In the genomic region with DNA sequence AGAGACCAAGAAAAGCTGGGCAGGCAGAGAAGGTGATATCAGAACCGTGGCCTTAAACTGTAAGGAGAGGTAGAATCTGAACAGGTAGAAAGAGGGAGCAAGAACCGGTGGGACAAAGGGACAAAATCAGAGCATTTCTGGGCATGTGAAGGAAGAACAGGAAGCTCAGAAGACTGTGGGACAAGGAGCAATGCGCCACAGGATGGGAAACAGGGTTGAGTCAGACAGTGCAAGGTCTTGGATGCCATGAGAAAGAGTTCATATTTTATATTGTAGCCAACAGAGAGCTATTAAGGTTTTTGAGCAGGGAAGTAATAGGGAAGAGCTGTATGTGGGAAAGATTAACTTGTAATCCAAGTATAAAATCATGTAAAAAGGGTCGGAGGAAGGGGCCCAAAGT, we compare ENCODE assay signal across 17 cellular contexts.
A peak's percentile ranks its signal among the peaks of the same experiment; 100 is the strongest.
DNase-seq lines count a peak whose midpoint lies in the region; ATAC-seq, FAIRE-seq and TF ChIP-seq lines count a peak whose summit lies in the region.
"Had no signal": no experiment of that assay in that cellular context is flagged by ENCODE, and none has a peak within 500 bp of the region (broad histone marks: within the 10 kb centered on the region; RNA-seq: fewer than 3 reads in every experiment).

No MANE protein-coding gene starts in this region.

- peak overlapping the region; percentile 78 to 83 for H3K27ac ChIP-seq in A549
- H3K27ac ChIP-seq in IMR-90 (ENCODE audit: insufficient read depth, low read length) = no peak overlapping the region
- H3K27ac ChIP-seq: SJCRH30 had no signal

- CTCF ChIA-PET in A549 (lab: Yijun Ruan, JAX) (interaction anchor here (0.6 to 5.7 kb wide), 7 partner anchors 17 to 111 kb away, joined by 3 to 35 read pairs (median 4); partner anchors contain the start of gene UGP2), IMR-90 (lab: Yijun Ruan, JAX) (interaction anchor here (0.8 kb wide), 1 partner anchor 127 kb away, joined by 3 read pairs; no protein-coding TSS in a partner anchor)

- H3K9me3 ChIP-seq in A549 = no peaks in the 10 kb centered on the region
- no peaks in the 10 kb centered on the region for H3K9me3 ChIP-seq in IMR-90 (ENCODE audit: control insufficient read depth, insufficient read depth, low read length)

- peaks cover 54% of the 10 kb centered on the region for H3K4me1 ChIP-seq in A549
- peaks cover 10% of the 10 kb centered on the region for H3K4me1 ChIP-seq in IMR-90 (ENCODE audit: control insufficient read depth, insufficient read depth, low read length)

- no peaks in the 10 kb centered on the region for H3K27me3 Mint-ChIP-seq in mesothelial cell of epicardium (ENCODE audit: low read depth)

- no peak overlapping the region for H3K4me3 Mint-ChIP-seq in mesothelial cell of epicardium
- H3K4me3 Mint-ChIP-seq: natural killer cell had no signal

- no peak for TF ChIP-seq CTCF in A549 (IDR thresholded peaks at IDR 0.05)
- no peak for TF ChIP-seq CTCF in IMR-90 (conservative IDR thresholded peaks at IDR 0.05; ENCODE audit: low read depth, low read length)
- no peak for TF ChIP-seq CTCF in mesothelial cell of epicardium (IDR thresholded peaks at IDR 0.05; ENCODE audit: unreplicated experiment)

- peak; percentile 31 to 72; a peak in 4 of 6 replicates for ATAC-seq in A549
- no peak for ATAC-seq in IMR-90 (ENCODE audit: low read depth)
- ATAC-seq in GM18873 (IDR thresholded peaks at IDR 0.05; ENCODE audit: low FRiP score, unreplicated experiment) = no peak
- ATAC-seq: natural killer cell, right cardiac atrium had no signal

- H3K56ac ChIP-seq in IMR-90 (ENCODE audit: extremely low read depth, insufficient read depth, low read length) = no peak overlapping the region

- no peak overlapping the region for H3K9ac ChIP-seq in IMR-90 (ENCODE audit: low read depth, low read length)

- peaks cover 33% of the 10 kb centered on the region for H3K4me1 Mint-ChIP-seq in mesothelial cell of epicardium
- H3K4me1 Mint-ChIP-seq: natural killer cell had no signal

- peak overlapping the region; percentile 67; the same call in 1 of the 2 replicates for H3K14ac ChIP-seq in IMR-90 (replicated peaks; ENCODE audit: low read depth, low read length)

- 0 out of 2 replicates have a peak overlapping the region, but pooled peaks have one; percentile 1 for H4K91ac ChIP-seq in IMR-90 (ENCODE audit: insufficient read depth, low read depth, low read length)

- H2BK20ac ChIP-seq in IMR-90 (ENCODE audit: low read depth, low read length) = peak overlapping the region; percentile 11; the same call in 1 of the 2 replicates

- no peak for TF ChIP-seq EP300 in A549 (IDR thresholded peaks at IDR 0.05)

- in situ Hi-C loops in IMR-90 (cut with MboI; ENCODE audit: low sequenced_read_pairs) (no loop called here), KBM-7 (cut with MboI; ENCODE audit: low pct_unique_long_range_greater_than_20kb, low sequenced_read_pairs) (no loop called here), G401 (cut with HindIII; ENCODE audit: low sequenced_read_pairs) (no loop called here)

- H4K8ac ChIP-seq in IMR-90 (ENCODE audit: low read depth in 2 of 2, low read length in 2 of 2) = peak overlapping the region in 1 of 2 experiments; percentile 60; a peak in 1 of 4 replicates

- H3K27me3 ChIP-seq in IMR-90 (ENCODE audit: control insufficient read depth, insufficient read depth, low read length) = no peaks in the 10 kb centered on the region
- H3K27me3 ChIP-seq: heart left ventricle, SJCRH30 had no signal

- DNase-seq in A549 (ENCODE audit: low read depth in 1 of 2, low spot score in 1 of 2) = peak in 1 of 2 experiments; percentile 39
- DNase-seq in IMR-90 = peak; percentile 60
- DNase-seq in dermis blood vessel endothelial cell = peak; percentile 49
- no peak for DNase-seq in mesothelial cell of epicardium (ENCODE audit: low spot score in 2 of 2, unreplicated experiment in 2 of 2)
- DNase-seq in KBM-7 = no peak
- no peak for DNase-seq in G401 (ENCODE audit: low spot score)
- DNase-seq in GOT3 (lab: John Stamatoyannopoulos, UW) = no peak
- DNase-seq: activated effector memory CD4-positive, alpha-beta T cell treated with anti-CD3 and anti-CD28 coated beads, Interleukin-2, amount 50 U/mL, for 16 hours; effector CD8-positive, alpha-beta T cell; heart left ventricle; natural killer cell; NCI-H1048; right cardiac atrium; stimulated activated CD4-positive, alpha-beta T cell treated with anti-CD3 and anti-CD28 coated beads, Interleukin-4, amount 100 ng/mL, for 4 hours; stimulated activated naive CD4-positive, alpha-beta T cell treated with Interleukin-2 at 50 U/mL for 16 hours had no signal

- H3K4me2 ChIP-seq in A549 = peak overlapping the region; percentile 62
- no peak overlapping the region for H3K4me2 ChIP-seq in IMR-90 (ENCODE audit: low read depth, low read length)

- H2AK5ac ChIP-seq in IMR-90 (ENCODE audit: low read depth, low read length) = no peak overlapping the region

- H3K36me3 ChIP-seq in IMR-90 (ENCODE audit: control insufficient read depth, insufficient read depth, low read length) = no peaks in the 10 kb centered on the region
- H3K36me3 ChIP-seq: heart left ventricle, SJCRH30 had no signal

- BruUV-seq in IMR-90 (replicated peaks; lab: Mats Ljungman, UMichigan) = no TSS peak

- peak overlapping the region; percentile 40 for H3K27ac Mint-ChIP-seq in mesothelial cell of epicardium
- H3K27ac Mint-ChIP-seq: natural killer cell had no signal

- peak overlapping the region; percentile 27 for H2AFZ ChIP-seq in IMR-90 (replicated peaks; ENCODE audit: low read length, poor library complexity)

- H2BK120ac ChIP-seq in IMR-90 (ENCODE audit: low read depth, low read length) = peak overlapping the region; percentile 86

- H3K4me3 ChIP-seq in A549 (no peak overlapping the region), IMR-90 (ENCODE audit: insufficient read depth, low read depth, low read length) (no peak overlapping the region)
- H3K4me3 ChIP-seq: heart left ventricle, SJCRH30 had no signal

- H3K4ac ChIP-seq in IMR-90 (ENCODE audit: low read depth, low read length) = peak overlapping the region; percentile 9

- H3K79me1 ChIP-seq in IMR-90 (ENCODE audit: low read depth in 1 of 2, low read length in 2 of 2) = no peaks in the 10 kb centered on the region

- H3K36me3 Mint-ChIP-seq in mesothelial cell of epicardium = no peaks in the 10 kb centered on the region
- H3K36me3 Mint-ChIP-seq: natural killer cell had no signal

- TF ChIP-seq POLR2A in A549 (IDR thresholded peaks at IDR 0.05; ENCODE audit: low read length) = no peak
- TF ChIP-seq POLR2A in IMR-90 (IDR thresholded peaks at IDR 0.05; ENCODE audit: low read depth, low read length) = no peak

- WGBS in A549 (ENCODE audit: missing lambda C conversion rate) = 61% methylated on average over 4 of the region's 4 CpGs
- 92% methylated on average over 3 of the region's 4 CpGs; no CpG with 5 or more reads in 1 of the 2 experiments for WGBS in IMR-90 (ENCODE audit: extremely low coverage in 2 of 2, insufficient read length in 1 of 2), 2 experiments

- peak overlapping the region; percentile 33 for H3K23ac ChIP-seq in IMR-90 (ENCODE audit: low read depth, low read length)

- H3K18ac ChIP-seq in IMR-90 (ENCODE audit: low read depth, low read length) = peak overlapping the region; percentile 91

- dilution Hi-C loops in IMR-90 (cut with HindIII; ENCODE audit: low sequenced_read_pairs, unreplicated experiment) = no loop called here

- FAIRE-seq in A549 (lab: Jason Lieb, UNC) = no peak

- H3K9me3 Mint-ChIP-seq in mesothelial cell of epicardium = peaks cover 4% of the 10 kb centered on the region
- H3K9me3 Mint-ChIP-seq: natural killer cell had no signal

- H2AK9ac ChIP-seq in IMR-90 (replicated peaks; ENCODE audit: low read depth, low read length, poor library complexity) = no peak overlapping the region

- peak overlapping the region; percentile 12; the same call in 1 of the 3 replicates for H2BK15ac ChIP-seq in IMR-90 (ENCODE audit: low read depth, low read length)

- POLR2A ChIA-PET in A549 (lab: Yijun Ruan, JAX) = interaction anchor here (1.9 kb wide), 2 partner anchors 36 to 106 kb away, joined by 5 to 19 read pairs; partner anchors contain the start of gene UGP2
- POLR2A ChIA-PET in IMR-90 (lab: Charles Lee; ENCODE audit: unreplicated experiment) = no interaction called here

- H4K20me1 ChIP-seq in IMR-90 (ENCODE audit: insufficient read depth, low read length) = no peaks in the 10 kb centered on the region

- H2BK5ac ChIP-seq in IMR-90 (ENCODE audit: low read depth, low read length, poor library complexity, severe bottlenecking) = no peak overlapping the region

- intact Hi-C loops in IMR-90 (cut with micrococcal nuclease) = no loop called here

- 0 out of 2 replicates have a peak overlapping the region, but pooled peaks have one; percentile 36 for H4K5ac ChIP-seq in IMR-90 (ENCODE audit: low read depth, low read length)

- TF ChIP-seq RAD21 in A549 (conservative IDR thresholded peaks at IDR 0.05 in 1 of 2, IDR thresholded peaks at IDR 0.05 in 1 of 2) = no peak
- TF ChIP-seq RAD21 in IMR-90 (IDR thresholded peaks at IDR 0.05; ENCODE audit: low read length) = no peak

- H3K9me1 ChIP-seq in IMR-90 (ENCODE audit: insufficient read depth, low read length) = no peaks in the 10 kb centered on the region; the same call in 1 of the 2 replicates

TF ChIP-seq in A549, 52 proteins besides CTCF, POLR2A, EP300 and RAD21:
- TF ChIP-seq CEBPB (IDR thresholded peaks at IDR 0.05) = no peak
- TF ChIP-seq NPAS2 (CRISPR knock-in tag; IDR thresholded peaks at IDR 0.05; ENCODE audit: borderline replicate concordance) = no peak
- TF ChIP-seq EHMT2 (IDR thresholded peaks at IDR 0.05; ENCODE audit: low read depth) = no peak

TF ChIP-seq in IMR-90, 13 proteins besides CTCF, POLR2A, EP300 and RAD21:
- no peak for TF ChIP-seq MXI1 (IDR thresholded peaks at IDR 0.05; ENCODE audit: borderline replicate concordance, low read depth, low read length)
- no peak for TF ChIP-seq MAFK (IDR thresholded peaks at IDR 0.05; ENCODE audit: low read depth, low read length)
- no peak for TF ChIP-seq RCOR1 (IDR thresholded peaks at IDR 0.05; ENCODE audit: insufficient replicate concordance, low read length)
- no peak for TF ChIP-seq RFX5 (IDR thresholded peaks at IDR 0.05; ENCODE audit: low read depth, low read length)
- TF ChIP-seq USF2 (IDR thresholded peaks at IDR 0.05; ENCODE audit: low read depth, low read length) = no peak
- no peak for TF ChIP-seq FOS (IDR thresholded peaks at IDR 0.05; ENCODE audit: low read depth, low read length)
- no peak for TF ChIP-seq NFE2L2 (IDR thresholded peaks at IDR 0.05; ENCODE audit: low read depth, low read length)
- TF ChIP-seq CHD1 (IDR thresholded peaks at IDR 0.05; ENCODE audit: low read depth, low read length) = no peak

Comparison
In these comparisons a context has a peak if more than half of its experiments do, and no peak if none do; other contexts are left out.
1. ATAC-seq: peak in A549 (2 of 2); none in IMR-90 (single experiment) and GM18873 (single experiment).
2. DNase-seq: peak in IMR-90 (single experiment) and dermis blood vessel endothelial cell (single experiment); none in mesothelial cell of epicardium (0 of 2), KBM-7 (single experiment), G401 (single experiment) and GOT3 (single experiment).